1 cellular context compared by ENCODE assay signal in the genomic region with DNA sequence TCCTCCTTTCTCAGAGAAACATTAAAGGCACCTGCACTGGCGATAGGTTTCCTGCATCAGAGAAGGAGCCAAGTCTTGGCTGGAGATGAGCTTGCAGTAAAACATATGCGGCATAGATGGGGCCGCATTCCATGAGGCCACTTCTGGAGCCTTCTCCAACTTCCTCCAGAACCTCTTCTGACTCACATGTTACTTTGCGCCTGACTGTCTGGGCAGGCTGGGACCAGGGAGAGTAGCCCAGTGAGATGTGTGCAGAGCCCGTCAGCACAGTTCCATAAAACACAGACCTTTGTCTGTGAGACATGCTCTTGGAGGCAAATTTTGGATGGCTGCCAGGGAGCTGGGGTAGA.
TF ChIP-seq lines count a peak whose summit lies in the region.

No MANE protein-coding gene starts in this region.

TF ChIP-seq in A549, 52 proteins besides CTCF, POLR2A, EP300 and RAD21 (continued from another document):
- TF ChIP-seq, protein P1, sequence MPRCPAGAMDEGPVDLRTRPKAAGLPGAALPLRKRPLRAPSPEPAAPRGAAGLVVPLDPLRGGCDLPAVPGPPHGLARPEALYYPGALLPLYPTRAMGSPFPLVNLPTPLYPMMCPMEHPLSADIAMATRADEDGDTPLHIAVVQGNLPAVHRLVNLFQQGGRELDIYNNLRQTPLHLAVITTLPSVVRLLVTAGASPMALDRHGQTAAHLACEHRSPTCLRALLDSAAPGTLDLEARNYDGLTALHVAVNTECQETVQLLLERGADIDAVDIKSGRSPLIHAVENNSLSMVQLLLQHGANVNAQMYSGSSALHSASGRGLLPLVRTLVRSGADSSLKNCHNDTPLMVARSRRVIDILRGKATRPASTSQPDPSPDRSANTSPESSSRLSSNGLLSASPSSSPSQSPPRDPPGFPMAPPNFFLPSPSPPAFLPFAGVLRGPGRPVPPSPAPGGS (IDR thresholded peaks at IDR 0.05), result no peak
- TF ChIP-seq CHD2 (IDR thresholded peaks at IDR 0.05; ENCODE audit: low read length, partially characterized antibody) (no peak), KDM5A (IDR thresholded peaks at IDR 0.05) (no peak), CBX8 (IDR thresholded peaks at IDR 0.05) (no peak), FOSL2 (IDR thresholded peaks at IDR 0.05) (no peak), FOSL2 (CRISPR knock-in tag; IDR thresholded peaks at IDR 0.05) (no peak), BHLHE40 (IDR thresholded peaks at IDR 0.05; ENCODE audit: low read depth, low read length) (no peak), JUN (IDR thresholded peaks at IDR 0.05) (no peak), CEBPB (IDR thresholded peaks at IDR 0.05) (no peak)
